10 cellular contexts compared by ENCODE assay signal in genomic region chr17:58991718-58992331, GRCh38.
DNase-seq lines count a peak whose midpoint lies in the region; ATAC-seq and TF ChIP-seq lines count a peak whose summit lies in the region.
"Had no signal": no experiment of that assay in that cellular context is flagged by ENCODE, and none has a peak within 500 bp of the region (broad histone marks: within the 10 kb centered on the region; RNA-seq: fewer than 3 reads in every experiment).

No MANE protein-coding gene starts in this region.

- H3K4me3 ChIP-seq in GM23338 (no peak overlapping the region), lower lobe of right lung (no peak overlapping the region)
- H3K4me3 ChIP-seq: K562, thoracic aorta had no signal

- H3K36me3 Mint-ChIP-seq in GM23338 (ENCODE audit: low read depth) (peaks cover 2% of the 10 kb centered on the region; the same call in 2 of the 3 replicates), type B pancreatic cell (peaks cover 9% of the 10 kb centered on the region)

- intact Hi-C loops in lower lobe of right lung (cut with DNase I) = no loop called here

- TF ChIP-seq CTCF in GM23338 (conservative IDR thresholded peaks at IDR 0.05; ENCODE audit: low read depth in 2 of 2) = no peak
- no peak for TF ChIP-seq CTCF in lower lobe of right lung (IDR thresholded peaks at IDR 0.05)
- no peak for TF ChIP-seq CTCF in type B pancreatic cell (conservative IDR thresholded peaks at IDR 0.05)

- no peaks in the 10 kb centered on the region for H3K79me2 ChIP-seq in GM23338 (replicated peaks; ENCODE audit: insufficient read depth)

- no peaks in the 10 kb centered on the region for H3K9me3 ChIP-seq in lower lobe of right lung
- H3K9me3 ChIP-seq: thoracic aorta had no signal

- H4K20me1 ChIP-seq in GM23338 (replicated peaks; ENCODE audit: insufficient read depth) = 0 out of 2 replicates have a peak, but pooled peaks cover 3% of the 10 kb centered on the region

- H3K36me3 ChIP-seq in GM23338 (ENCODE audit: insufficient read depth) (no peaks in the 10 kb centered on the region), lower lobe of right lung (peaks cover 6% of the 10 kb centered on the region)
- H3K36me3 ChIP-seq: thoracic aorta had no signal

- H3K9me3 Mint-ChIP-seq in GM23338 = no peaks in the 10 kb centered on the region; the same call in 2 of the 3 replicates
- H3K9me3 Mint-ChIP-seq in type B pancreatic cell = no peaks in the 10 kb centered on the region

- peak overlapping the region; percentile 85; the same call in 1 of the 2 replicates for H3K27ac Mint-ChIP-seq in GM23338
- H3K27ac Mint-ChIP-seq in type B pancreatic cell = no peak overlapping the region

- DNase-seq in GM04504 (ENCODE audit: low read depth) (peak; percentile 10), GM23338 (ENCODE audit: low spot score) (no peak), lower lobe of right lung (no peak), NCI-H2171 treated with DMSO at 0.1 percent for 48 hours (lab: John Stamatoyannopoulos, UW) (no peak), type B pancreatic cell (ENCODE audit: extremely low spot score, unreplicated experiment) (no peak)
- DNase-seq in stimulated activated naive CD4-positive, alpha-beta T cell (lab: John Stamatoyannopoulos, UW) = no peak
- DNase-seq in activated naive CD4-positive, alpha-beta T cell (lab: John Stamatoyannopoulos, UW) = no peak

- H3K27ac ChIP-seq in GM23338 (ENCODE audit: low read depth) = peak overlapping the region; percentile 72; the same call in 1 of the 2 replicates
- H3K27ac ChIP-seq in lower lobe of right lung = peak overlapping the region; percentile 71
- H3K27ac ChIP-seq: thoracic aorta had no signal

- H3K27me3 ChIP-seq in GM23338 (ENCODE audit: insufficient read depth) (no peaks in the 10 kb centered on the region), lower lobe of right lung (ENCODE audit: low read depth) (no peaks in the 10 kb centered on the region)

- ATAC-seq in GM23338 (no peak), SK-N-SH treated with all-trans-retinoic acid at 6 μM for 48 hours (peak; percentile 56), lower lobe of right lung (peak; percentile 94 to 95)
- ATAC-seq: K562 had no signal

- H2AFZ ChIP-seq in GM23338 = no peak overlapping the region

- H3K4me3 Mint-ChIP-seq in GM23338 (no peak overlapping the region), type B pancreatic cell (no peak overlapping the region)

- H3K27me3 Mint-ChIP-seq in GM23338 (ENCODE audit: insufficient read depth, low read depth, poor library complexity) = peaks cover 7% of the 10 kb centered on the region
- H3K27me3 Mint-ChIP-seq in type B pancreatic cell = no peaks in the 10 kb centered on the region

- peaks cover 25% of the 10 kb centered on the region for H3K4me1 Mint-ChIP-seq in GM23338
- H3K4me1 Mint-ChIP-seq in type B pancreatic cell (ENCODE audit: unreplicated experiment) = peaks cover 5% of the 10 kb centered on the region

- H3K9me2 ChIP-seq in GM23338 (ENCODE audit: insufficient read depth) = no peaks in the 10 kb centered on the region

- 0 out of 2 replicates have a peak, but pooled peaks cover 3% of the 10 kb centered on the region for H3K4me1 ChIP-seq in GM23338 (ENCODE audit: insufficient read depth)
- no peaks in the 10 kb centered on the region for H3K4me1 ChIP-seq in lower lobe of right lung

- H3K4me2 ChIP-seq in GM23338 = no peak overlapping the region

- no peaks in the 10 kb centered on the region; the same call in 1 of the 2 replicates for H3F3A ChIP-seq in GM23338 (replicated peaks; ENCODE audit: low read depth)

TF ChIP-seq in GM23338, 12 proteins besides CTCF, POLR2A, EP300 and RAD21:
- TF ChIP-seq ETS1 (IDR thresholded peaks at IDR 0.05) (no peak), NANOG (IDR thresholded peaks at IDR 0.05; ENCODE audit: borderline replicate concordance) (no peak), REST (IDR thresholded peaks at IDR 0.05; ENCODE audit: unreplicated experiment) (no peak), EZH2 (IDR thresholded peaks at IDR 0.05; ENCODE audit: low read depth, unreplicated experiment) (no peak), POLR2AphosphoS5 (IDR thresholded peaks at IDR 0.05; ENCODE audit: low read depth) (no peak), CREB1 (CRISPR knock-in tag; IDR thresholded peaks at IDR 0.05; ENCODE audit: low read depth) (no peak)
TF ChIP-seq in GM23338: peak in this region for 0.

TF ChIP-seq in SK-N-SH treated with all-trans-retinoic acid at 6 μM for 48 hours, 23 proteins besides CTCF, POLR2A, EP300 and RAD21:
- TF ChIP-seq CREB5 (CRISPR knock-in tag; IDR thresholded peaks at IDR 0.05; ENCODE audit: low read depth) (no peak), ZFP30 (CRISPR knock-in tag; IDR thresholded peaks at IDR 0.05) (no peak), BACH2 (CRISPR knock-in tag; IDR thresholded peaks at IDR 0.05; ENCODE audit: borderline replicate concordance) (no peak), ZC3H10 (CRISPR knock-in tag; IDR thresholded peaks at IDR 0.05) (no peak), ISL1 (CRISPR knock-in tag; IDR thresholded peaks at IDR 0.05) (no peak), ESRRG (CRISPR knock-in tag; IDR thresholded peaks at IDR 0.05) (no peak), CSRNP3 (CRISPR knock-in tag; IDR thresholded peaks at IDR 0.05) (no peak), RARB (CRISPR knock-in tag; IDR thresholded peaks at IDR 0.05) (no peak)
